ENCODE assay signal across 8 cellular contexts in genomic region chr11:88337342-88338222, GRCh38. TPM values are rescaled to one million over a fixed set of nuclear protein-coding genes. Genes with fewer than 3 reads are reported as not detected.
DNase-seq lines count a peak whose midpoint lies in the region; ATAC-seq and TF ChIP-seq lines count a peak whose summit lies in the region.

Gene CTSC (minus strand): TSS chr11:88337736. CDS start chr11:88337672, 64 bp downstream.

- DNase-seq in GM13977 (ENCODE audit: low spot score) (peak; percentile 83), NCI-H1417 (lab: John Stamatoyannopoulos, UW) (peak; percentile 79 to 95 (median 91)), T-helper 1 cell (peak; percentile 76 to 95 (median 84)), adrenal gland (peak; percentile 91 to 96 (median 94)), left ventricle myocardium superior (peak; percentile 96), putamen (ENCODE audit: low spot score) (peak; percentile 44), uterus (peak; percentile 88 to 90)

- TF ChIP-seq POLR2A in adrenal gland (IDR thresholded peaks at IDR 0.05): peak; percentile 58 to 72
- TF ChIP-seq POLR2A in uterus (IDR thresholded peaks at IDR 0.05): peak; percentile 70 to 74

- ATAC-seq in HG02759 (IDR thresholded peaks at IDR 0.05; ENCODE audit: unreplicated experiment) (peak; percentile 91), left ventricle myocardium superior (peak; percentile 98)

- intact Hi-C loops in adrenal gland (cut with DNase I) (no loop called here), left ventricle myocardium superior (cut with micrococcal nuclease) (no loop called here), uterus (cut with DNase I; ENCODE audit: low total_unique reads) (no loop called here)

- H3K27ac ChIP-seq in adrenal gland: peak within 1 kb of the TSS; percentile 31 to 83 (median 75)
- H3K27ac ChIP-seq in uterus: peak within 1 kb of the TSS; percentile 80 to 92

- TF ChIP-seq CTCF in GM13977 (IDR thresholded peaks at IDR 0.05; ENCODE audit: extremely low read depth, insufficient read depth, missing control alignments): no peak
- TF ChIP-seq CTCF in adrenal gland (IDR thresholded peaks at IDR 0.05): peak in 3 of 6 experiments; percentile 7 to 20 (median 10)
- TF ChIP-seq CTCF in uterus (IDR thresholded peaks at IDR 0.05): peak in 1 of 4 experiments; percentile 8

- peak within 1 kb of the TSS; percentile 5 to 87 (median 70) for H3K4me3 ChIP-seq in adrenal gland
- H3K4me3 ChIP-seq in uterus: peak within 1 kb of the TSS; percentile 53 to 93

- H3K9me3 ChIP-seq in adrenal gland (replicated peaks in 1 of 3) (no peaks in the 10 kb centered on the region), uterus (no peaks in the 10 kb centered on the region)

- in situ Hi-C loops in GM13977 (cut with MboI; ENCODE audit: low pct_unique_long_range_greater_than_20kb, low sequenced_read_pairs, unreplicated experiment): no loop called here

- H3K27me3 ChIP-seq in adrenal gland: no peaks in the 10 kb centered on the region
- no peaks in the 10 kb centered on the region for H3K27me3 ChIP-seq in uterus

- H3K36me3 ChIP-seq in adrenal gland (replicated peaks in 1 of 2): no peaks in the 10 kb centered on the region
- no peaks in the 10 kb centered on the region for H3K36me3 ChIP-seq in uterus

- 0 to 1% (median 1%) methylated on average over 46 to 57 of the region's 57 CpGs for WGBS in adrenal gland, 4 donors

- H3K4me1 ChIP-seq in adrenal gland (replicated peaks in 1 of 2): peaks cover 9 to 18% of the 10 kb centered on the region in 2 donors
- no peaks in the 10 kb centered on the region for H3K4me1 ChIP-seq in uterus

RNA-seq across cellular contexts. Expression of gene CTSC, which starts in this region (rescaled TPM):
- total RNA-seq in adrenal gland (100 to 1,000 TPM in 6 of 8 donors, 10 to 100 TPM in 2; 73.6 to 230 (median 147) TPM), left ventricle myocardium superior (20.3 TPM), uterus (100 to 1,000 TPM in 1 of 4 donors, 10 to 100 TPM in 3; 28.8 to 182 (median 36.3) TPM)
- polyA plus RNA-seq in adrenal gland: 100 to 1,000 TPM in 1 of 3 donors, 10 to 100 TPM in 2; 44.6 to 102 (median 83.1) TPM

Comparison
In these comparisons a context has a peak if more than half of its experiments do, and no peak if none do; other contexts are left out.
1. Peak in every context shown above with its lines: DNase-seq, ATAC-seq, H3K4me3 ChIP-seq and H3K27ac ChIP-seq.
2. DNase-seq: peak in every context shown above with its lines; median percentile 96 in left ventricle myocardium superior; 94 in adrenal gland; 91 in NCI-H1417; 89 in uterus; 84 in T-helper 1 cell; 83 in GM13977; 44 in putamen.